In genomic region chr4:106266201-106266600, GRCh38 we compare ENCODE assay signal across 9 cellular contexts. TPM values are rescaled to one million over a fixed set of nuclear protein-coding genes. Genes with fewer than 3 reads are reported as not detected.
DNase-seq lines count a peak whose midpoint lies in the region; ATAC-seq and TF ChIP-seq lines count a peak whose summit lies in the region.
"Had no signal": no experiment of that assay in that cellular context is flagged by ENCODE, and none has a peak within 500 bp of the region (broad histone marks: within the 10 kb centered on the region; RNA-seq: fewer than 3 reads in every experiment).

No MANE protein-coding gene starts in this region.

- H3K36me3 ChIP-seq in Caco-2 (ENCODE audit: control insufficient read depth, insufficient read depth, low read length) = no peaks in the 10 kb centered on the region
- H3K36me3 ChIP-seq in KMS-11 (ENCODE audit: insufficient read depth) = no peaks in the 10 kb centered on the region
- no peaks in the 10 kb centered on the region for H3K36me3 ChIP-seq in adrenal gland (replicated peaks in 1 of 2)
- H3K36me3 ChIP-seq in right lobe of liver = no peaks in the 10 kb centered on the region
- no peaks in the 10 kb centered on the region for H3K36me3 ChIP-seq in right atrium auricular region

- H3K9me3 Mint-ChIP-seq in Caco-2 (ENCODE audit: unreplicated experiment) = no peaks in the 10 kb centered on the region
- H3K9me3 Mint-ChIP-seq: naive thymus-derived CD4-positive, alpha-beta T cell had no signal

- H3K4me2 ChIP-seq in KMS-11 = no peak overlapping the region

- POLR2A ChIA-PET in Caco-2 (lab: Charles Lee) = interaction anchor here (0.6 to 0.7 kb wide), 2 partner anchors 48 to 49 kb away, joined by 3 to 4 read pairs; partner anchors contain the start of gene TBCK

- H3K4me3 ChIP-seq in Caco-2 (ENCODE audit: low read depth, low read length) (no peak overlapping the region), KMS-11 (IDR thresholded peaks at IDR 0.05; ENCODE audit: insufficient read depth, low read depth, low read length) (no peak overlapping the region), adrenal gland (no peak overlapping the region), right lobe of liver (no peak overlapping the region), right atrium auricular region (no peak overlapping the region)

- no peaks in the 10 kb centered on the region for H3K27me3 ChIP-seq in Caco-2 (replicated peaks; ENCODE audit: control insufficient read depth, insufficient read depth, low read length)
- no peaks in the 10 kb centered on the region for H3K27me3 ChIP-seq in KMS-11 (ENCODE audit: insufficient read depth, low read depth)
- no peaks in the 10 kb centered on the region for H3K27me3 ChIP-seq in adrenal gland
- no peaks in the 10 kb centered on the region for H3K27me3 ChIP-seq in right lobe of liver
- H3K27me3 ChIP-seq in right atrium auricular region = no peaks in the 10 kb centered on the region

- peaks cover 12% of the 10 kb centered on the region for H3K36me3 Mint-ChIP-seq in Caco-2 (ENCODE audit: insufficient read depth, unreplicated experiment)

- CTCF ChIA-PET in Caco-2 (lab: Charles Lee) = interaction anchor here (0.6 to 1.3 kb wide), 11 partner anchors 28 to 335 kb away, joined by 3 to 13 read pairs (median 3); partner anchors contain the start of gene TBCK

- H3K79me2 ChIP-seq in KMS-11 (ENCODE audit: insufficient read depth, low read depth) = no peaks in the 10 kb centered on the region

- H3K4me1 ChIP-seq in Caco-2 (peaks cover 69% of the 10 kb centered on the region), KMS-11 (ENCODE audit: low read depth, poor library complexity, severe bottlenecking) (no peaks in the 10 kb centered on the region), adrenal gland (replicated peaks in 1 of 2) (peaks cover 0 to 28% of the 10 kb centered on the region in 2 donors), right lobe of liver (peaks cover 0 to 22% (median 2%) of the 10 kb centered on the region in 4 donors), right atrium auricular region (no peaks in the 10 kb centered on the region)

- H4K20me1 ChIP-seq in KMS-11 (ENCODE audit: insufficient read depth) = no peaks in the 10 kb centered on the region

- no TSS peak for BruUV-seq in Caco-2 (replicated peaks; lab: Mats Ljungman, UMichigan)

- H3K4me1 Mint-ChIP-seq in Caco-2 (ENCODE audit: low read depth, unreplicated experiment) = peaks cover 42% of the 10 kb centered on the region

- H3K4me3 Mint-ChIP-seq in Caco-2 (ENCODE audit: unreplicated experiment) = no peak overlapping the region
- H3K4me3 Mint-ChIP-seq: naive thymus-derived CD4-positive, alpha-beta T cell had no signal

- H3K27me3 Mint-ChIP-seq in Caco-2 (ENCODE audit: insufficient read depth, unreplicated experiment) = no peaks in the 10 kb centered on the region
- H3K27me3 Mint-ChIP-seq: naive thymus-derived CD4-positive, alpha-beta T cell had no signal

- DNase-seq in Caco-2 (peak in 1 of 2 experiments; percentile 57), GM19240 (ENCODE audit: insufficient read length, low spot score) (peak; percentile 2), adrenal gland (peak in 1 of 7 donors; percentile 10), right lobe of liver (no peak), right atrium auricular region (ENCODE audit: low spot score) (no peak), sciatic nerve (ENCODE audit: low spot score) (no peak)

- no peak overlapping the region for H3K27ac Mint-ChIP-seq in Caco-2 (ENCODE audit: unreplicated experiment)
- H3K27ac Mint-ChIP-seq: naive thymus-derived CD4-positive, alpha-beta T cell had no signal

- ATAC-seq in right lobe of liver = peak; percentile 73 to 82 (median 78)
- no peak for ATAC-seq in HG02870 (IDR thresholded peaks at IDR 0.05; ENCODE audit: unreplicated experiment)
- no peak for ATAC-seq in sciatic nerve
- ATAC-seq: naive thymus-derived CD4-positive, alpha-beta T cell had no signal

- peak; percentile 43 to 60 for TF ChIP-seq CTCF in Caco-2 (IDR thresholded peaks at IDR 0.05; ENCODE audit: insufficient read depth in 1 of 2, low read depth in 1 of 2, low read length in 1 of 2, severe bottlenecking in 1 of 2, unreplicated experiment in 1 of 2)
- TF ChIP-seq CTCF in KMS-11 (conservative IDR thresholded peaks at IDR 0.05; ENCODE audit: low read depth, low read length) = 0 out of 2 replicates have a peak, but pooled peaks have one; percentile 53
- TF ChIP-seq CTCF in adrenal gland (IDR thresholded peaks at IDR 0.05) = peak; percentile 29 to 67 (median 58)
- peak; percentile 58 to 64 (median 62) for TF ChIP-seq CTCF in right lobe of liver (IDR thresholded peaks at IDR 0.05)
- peak in 1 of 2 donors; percentile 48 for TF ChIP-seq CTCF in right atrium auricular region (IDR thresholded peaks at IDR 0.05)

- no peak overlapping the region for H2AFZ ChIP-seq in KMS-11 (ENCODE audit: low read depth)

- TF ChIP-seq POLR2A in adrenal gland (IDR thresholded peaks at IDR 0.05) = no peak
- TF ChIP-seq POLR2A in right lobe of liver (IDR thresholded peaks at IDR 0.05) = no peak

- H3K27ac ChIP-seq in KMS-11 (no peak overlapping the region), adrenal gland (no peak overlapping the region), right lobe of liver (no peak overlapping the region), right atrium auricular region (no peak overlapping the region)

- no peak overlapping the region for H3K9ac ChIP-seq in KMS-11

- intact Hi-C loops in Caco-2 (cut with micrococcal nuclease; ENCODE audit: unreplicated experiment) = loop anchor here (1.0 to 10.0 kb wide), 7 partner anchors 63 to 632 kb away; no protein-coding TSS in a partner anchor
- intact Hi-C loops in adrenal gland (cut with DNase I) = loop anchor here in 1 of 2 donors (10.0 kb wide), 1 partner anchor 239 kb away; no protein-coding TSS in a partner anchor
- intact Hi-C loops in right lobe of liver (cut with DNase I) = no loop called here
- intact Hi-C loops in sciatic nerve (cut with DNase I) = no loop called here

- H3K9me3 ChIP-seq in Caco-2 (no peaks in the 10 kb centered on the region), adrenal gland (replicated peaks in 1 of 3) (no peaks in the 10 kb centered on the region), right lobe of liver (no peaks in the 10 kb centered on the region), right atrium auricular region (no peaks in the 10 kb centered on the region)

RNA-seq across cellular contexts. Expression of gene TBCK, which starts 49.8 kb away (rescaled TPM):
- 51.1 and 58.7 TPM in 2 replicates for total RNA-seq in Caco-2 (2022)
- 10 to 100 TPM; 22.9 to 67.3 (median 43.5) TPM for total RNA-seq in adrenal gland
- 10 to 100 TPM; 12.6 to 23.5 (median 16.6) TPM for polyA plus RNA-seq in adrenal gland
- total RNA-seq in right lobe of liver = 10 to 100 TPM; 15.1 to 20.1 (median 16.8) TPM
- 10 to 100 TPM; 15.7 to 18.8 TPM for total RNA-seq in right atrium auricular region
- 60.4 TPM for total RNA-seq in sciatic nerve

RNA-seq across cellular contexts. Expression of gene AIMP1, which starts 50.1 kb away (rescaled TPM):
- total RNA-seq in Caco-2 (2022) (130 and 143 TPM in 2 replicates), adrenal gland (10 to 100 TPM in 7 of 8 donors, 1 to 10 TPM in 1; 7.3 to 49.7 (median 31.5) TPM), right lobe of liver (10 to 100 TPM; 15.0 to 21.2 (median 16.7) TPM), right atrium auricular region (10 to 100 TPM; 15.8 to 19.2 TPM), sciatic nerve (42.9 TPM)
- 10 to 100 TPM; 31.2 to 75.2 (median 35.3) TPM for polyA plus RNA-seq in adrenal gland

Comparison
In these comparisons a context has a peak if more than half of its experiments do, and no peak if none do; other contexts are left out.
1. ATAC-seq: peak in right lobe of liver (4 of 4); none in HG02870 (single experiment) and sciatic nerve (single experiment).